1 cellular context compared by ENCODE assay signal in genomic region chr12:40262657-40263056, GRCh38.
TF ChIP-seq lines count a peak whose summit lies in the region.

No MANE protein-coding gene starts in this region.

TF ChIP-seq in GM23338, 12 proteins besides CTCF, POLR2A, EP300 and RAD21 (continued from another document):
- TF ChIP-seq REST (IDR thresholded peaks at IDR 0.05; ENCODE audit: unreplicated experiment) (no peak), ZNF331 (CRISPR knock-in tag; IDR thresholded peaks at IDR 0.05; ENCODE audit: low read depth) (no peak), POLR2AphosphoS5 (IDR thresholded peaks at IDR 0.05; ENCODE audit: low read depth) (no peak)
